Comparison of ENCODE assay signal across 10 cellular contexts in the genomic region with DNA sequence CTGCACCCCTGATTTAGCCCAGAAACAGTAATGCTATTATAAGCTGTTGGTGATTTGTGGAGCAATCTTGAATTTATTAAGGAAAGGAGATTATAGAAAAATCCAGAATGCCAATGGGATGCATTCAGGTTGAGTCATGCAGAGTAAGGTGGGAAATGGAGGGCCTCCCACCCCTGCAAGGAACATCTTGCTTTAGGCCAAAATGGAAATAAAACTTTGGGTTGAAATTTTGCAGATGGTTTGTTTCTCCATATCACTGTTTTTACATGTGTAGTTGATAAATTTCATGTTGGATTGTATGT.
DNase-seq lines count a peak whose midpoint lies in the region; ATAC-seq and TF ChIP-seq lines count a peak whose summit lies in the region.
"Had no signal": no experiment of that assay in that cellular context is flagged by ENCODE, and none has a peak within 500 bp of the region (broad histone marks: within the 10 kb centered on the region; RNA-seq: fewer than 3 reads in every experiment).

No MANE protein-coding gene starts in this region.

- peak overlapping the region; percentile 39 for H3K4me3 Mint-ChIP-seq in activated T-helper 17 cell treated with anti-CD3 and anti-CD28 coated beads, Interleukin-2, amount 50 U/mL, for 72 hours
- H3K4me3 Mint-ChIP-seq in stimulated activated memory B cell treated with anti-CD40 and anti-IgM and Interleukin-4, amounts not matched to agents 10 μg/mL and 1 μg/mL and 100 μg/mL, for 72 hours = no peak overlapping the region

- peaks cover 32% of the 10 kb centered on the region for H3K4me1 Mint-ChIP-seq in activated T-helper 17 cell treated with anti-CD3 and anti-CD28 coated beads, Interleukin-2, amount 50 U/mL, for 72 hours
- H3K4me1 Mint-ChIP-seq in stimulated activated memory B cell treated with anti-CD40 and anti-IgM and Interleukin-4, amounts not matched to agents 10 μg/mL and 1 μg/mL and 100 μg/mL, for 72 hours = peaks cover 76% of the 10 kb centered on the region

- H3K27me3 ChIP-seq in HUES48 (ENCODE audit: control insufficient read depth, insufficient read depth, low read length) (no peaks in the 10 kb centered on the region), hepatocyte (no peaks in the 10 kb centered on the region)

- H3K4me2 ChIP-seq in hepatocyte = peak overlapping the region; percentile 1

- H3K36me3 ChIP-seq in HUES48 (ENCODE audit: control insufficient read depth, insufficient read depth, low read length) (no peaks in the 10 kb centered on the region), hepatocyte (replicated peaks; ENCODE audit: insufficient read depth, low read depth) (no peaks in the 10 kb centered on the region)

- no peak for ATAC-seq in activated T-helper 17 cell treated with anti-CD3 and anti-CD28 coated beads, Interleukin-2, amount 50 U/mL, for 72 hours (replicated peaks)
- no peak for ATAC-seq in stimulated activated memory B cell treated with anti-CD40 and anti-IgM and Interleukin-4, amounts not matched to agents 10 μg/mL and 1 μg/mL and 100 μg/mL, for 72 hours
- ATAC-seq in HG02852 (IDR thresholded peaks at IDR 0.05; ENCODE audit: unreplicated experiment) (no peak), omental fat pad (ENCODE audit: low FRiP score) (no peak)
- no peak for ATAC-seq in activated naive CD4-positive, alpha-beta T cell treated with anti-CD3 and anti-CD28 coated beads, Interleukin-2, amount 50 U/mL, for 72 hours

- H3K36me3 Mint-ChIP-seq in activated T-helper 17 cell treated with anti-CD3 and anti-CD28 coated beads, Interleukin-2, amount 50 U/mL, for 72 hours (ENCODE audit: low read depth) = no peaks in the 10 kb centered on the region
- peaks cover 5% of the 10 kb centered on the region for H3K36me3 Mint-ChIP-seq in stimulated activated memory B cell treated with anti-CD40 and anti-IgM and Interleukin-4, amounts not matched to agents 10 μg/mL and 1 μg/mL and 100 μg/mL, for 72 hours
- H3K36me3 Mint-ChIP-seq in activated naive CD4-positive, alpha-beta T cell treated with anti-CD3 and anti-CD28 coated beads, Interleukin-2, amount 50 U/mL, for 72 hours = no peaks in the 10 kb centered on the region

- H3K4me1 ChIP-seq in HUES48 (ENCODE audit: control insufficient read depth, insufficient read depth, low read length) = peaks cover 52% of the 10 kb centered on the region
- peaks cover 27% of the 10 kb centered on the region for H3K4me1 ChIP-seq in hepatocyte (ENCODE audit: insufficient read depth)

- H3K9me2 ChIP-seq in hepatocyte (replicated peaks; ENCODE audit: insufficient read depth) = no peaks in the 10 kb centered on the region

- no peak overlapping the region for H3K9ac ChIP-seq in HUES48 (ENCODE audit: low read depth, low read length)

- H3K27ac ChIP-seq in HUES48 (ENCODE audit: low read depth, low read length) (peak overlapping the region; percentile 76), hepatocyte (peak overlapping the region; percentile 81)

- H3K4me3 ChIP-seq in HUES48 (ENCODE audit: low read depth, low read length) = no peak overlapping the region
- no peak overlapping the region for H3K4me3 ChIP-seq in hepatocyte

- H3K27ac Mint-ChIP-seq in activated T-helper 17 cell treated with anti-CD3 and anti-CD28 coated beads, Interleukin-2, amount 50 U/mL, for 72 hours = peak overlapping the region; percentile 64
- peak overlapping the region; percentile 91 for H3K27ac Mint-ChIP-seq in stimulated activated memory B cell treated with anti-CD40 and anti-IgM and Interleukin-4, amounts not matched to agents 10 μg/mL and 1 μg/mL and 100 μg/mL, for 72 hours
- no peak overlapping the region for H3K27ac Mint-ChIP-seq in activated naive CD4-positive, alpha-beta T cell treated with anti-CD3 and anti-CD28 coated beads, Interleukin-2, amount 50 U/mL, for 72 hours

- TF ChIP-seq CTCF in hepatocyte (IDR thresholded peaks at IDR 0.05; ENCODE audit: poor library complexity) (no peak), omental fat pad (IDR thresholded peaks at IDR 0.05) (no peak)

- H4K20me1 ChIP-seq in hepatocyte (ENCODE audit: insufficient read depth, poor library complexity, severe bottlenecking) = no peaks in the 10 kb centered on the region

- H2AFZ ChIP-seq in hepatocyte = no peak overlapping the region

- DNase-seq in hepatocyte (ENCODE audit: low spot score) (no peak), midbrain (lab: John Stamatoyannopoulos, UW) (no peak), omental fat pad (ENCODE audit: low spot score) (no peak)
- no peak for DNase-seq in activated naive CD4-positive, alpha-beta T cell treated with anti-CD3 and anti-CD28 coated beads, Interleukin-2, amount 50 U/mL, for 72 hours (ENCODE audit: low spot score in 2 of 2)
- DNase-seq: DMS153, NCI-H1930 had no signal

- H3K9me3 ChIP-seq in HUES48 (ENCODE audit: control insufficient read depth, insufficient read depth, low read length) (no peaks in the 10 kb centered on the region), hepatocyte (ENCODE audit: low read depth) (no peaks in the 10 kb centered on the region)

- H3K27me3 Mint-ChIP-seq in activated T-helper 17 cell treated with anti-CD3 and anti-CD28 coated beads, Interleukin-2, amount 50 U/mL, for 72 hours = no peaks in the 10 kb centered on the region
- no peaks in the 10 kb centered on the region for H3K27me3 Mint-ChIP-seq in stimulated activated memory B cell treated with anti-CD40 and anti-IgM and Interleukin-4, amounts not matched to agents 10 μg/mL and 1 μg/mL and 100 μg/mL, for 72 hours

- H3K9me3 Mint-ChIP-seq in activated T-helper 17 cell treated with anti-CD3 and anti-CD28 coated beads, Interleukin-2, amount 50 U/mL, for 72 hours = no peaks in the 10 kb centered on the region
- H3K9me3 Mint-ChIP-seq in stimulated activated memory B cell treated with anti-CD40 and anti-IgM and Interleukin-4, amounts not matched to agents 10 μg/mL and 1 μg/mL and 100 μg/mL, for 72 hours = peaks cover 6% of the 10 kb centered on the region
- no peaks in the 10 kb centered on the region for H3K9me3 Mint-ChIP-seq in activated naive CD4-positive, alpha-beta T cell treated with anti-CD3 and anti-CD28 coated beads, Interleukin-2, amount 50 U/mL, for 72 hours

- no peaks in the 10 kb centered on the region for H3K79me2 ChIP-seq in hepatocyte

Comparison
In these comparisons a context has a peak if more than half of its experiments do, and no peak if none do; other contexts are left out.
1. H3K27ac Mint-ChIP-seq: peak in activated T-helper 17 cell treated with anti-CD3 and anti-CD28 coated beads, Interleukin-2, amount 50 U/mL, for 72 hours (single experiment) and stimulated activated memory B cell treated with anti-CD40 and anti-IgM and Interleukin-4, amounts not matched to agents 10 μg/mL and 1 μg/mL and 100 μg/mL, for 72 hours (single experiment); none in activated naive CD4-positive, alpha-beta T cell treated with anti-CD3 and anti-CD28 coated beads, Interleukin-2, amount 50 U/mL, for 72 hours (0 of 2).